In genomic region chr2:1623906-1624445, GRCh38 we compare ENCODE assay signal across 18 cellular contexts.
DNase-seq lines count a peak whose midpoint lies in the region; ATAC-seq, FAIRE-seq and TF ChIP-seq lines count a peak whose summit lies in the region.
"Had no signal": no experiment of that assay in that cellular context is flagged by ENCODE, and none has a peak within 500 bp of the region (broad histone marks: within the 10 kb centered on the region; RNA-seq: fewer than 3 reads in every experiment).

No MANE protein-coding gene starts in this region.

- CTCF ChIA-PET in PC-9 (lab: Charles Lee) (interaction anchor here (0.6 kb wide), 1 partner anchor 22 kb away, joined by 3 read pairs; no protein-coding TSS in a partner anchor), H1 (lab: Charles Lee; ENCODE audit: partially characterized antibody) (interaction anchor here (0.5 to 3.6 kb wide), 11 partner anchors 17 to 181 kb away, joined by 3 to 26 read pairs (median 4); no protein-coding TSS in a partner anchor)

- no peak overlapping the region for H3K9ac ChIP-seq in H1 (replicated peaks in 1 of 4; ENCODE audit: extremely low read depth in 1 of 4, low read depth in 3 of 4, low read length in 3 of 4)

- no peak overlapping the region for H3K56ac ChIP-seq in H1 (replicated peaks; ENCODE audit: insufficient read length, low read depth, low read length)

- H3K79me2 ChIP-seq in PC-9 (ENCODE audit: low read depth) (no peaks in the 10 kb centered on the region), H1 (ENCODE audit: control insufficient read depth in 1 of 2, insufficient read depth in 2 of 2, low read length in 2 of 2) (no peaks in the 10 kb centered on the region), osteoblast (ENCODE audit: insufficient read depth, low read length) (no peaks in the 10 kb centered on the region)

- H3K14ac ChIP-seq in H1 (ENCODE audit: insufficient read length), result no peak overlapping the region

- intact Hi-C loops in PC-9 (cut with micrococcal nuclease; ENCODE audit: unreplicated experiment), result loop anchor here (2.0 kb wide), 1 partner anchor 37 kb away; no protein-coding TSS in a partner anchor

- TF ChIP-seq POLR2A in H1 (IDR thresholded peaks at IDR 0.05; ENCODE audit: control extremely low read depth in 1 of 2, low read depth in 2 of 2, low read length in 2 of 2), result no peak

- peak overlapping the region; percentile 93; the same call in 1 of the 2 replicates for H2BK15ac ChIP-seq in H1 (ENCODE audit: low read length)

- H3K4ac ChIP-seq in H1 (replicated peaks; ENCODE audit: insufficient read length, low read depth, low read length), result no peak overlapping the region

- BruUV-seq in PC-9 (replicated peaks; lab: Mats Ljungman, UMichigan), result TSS peak; percentile 68

- peaks cover 2% of the 10 kb centered on the region; the same call in 1 of the 2 replicates for H3K23me2 ChIP-seq in H1 (ENCODE audit: low read depth, low read length)

- no peaks in the 10 kb centered on the region for H3K36me3 ChIP-seq in PC-9 (ENCODE audit: low read depth)
- H3K36me3 ChIP-seq in H1 (ENCODE audit: control insufficient read depth in 2 of 4, insufficient read depth in 4 of 4, low read length in 3 of 4), result peaks cover 0 to 6% (median 0%) of the 10 kb centered on the region in 4 experiments; a peak in 3 of 8 replicates
- H3K36me3 ChIP-seq in osteoblast (ENCODE audit: insufficient read depth, low read length), result no peaks in the 10 kb centered on the region

- H3K4me3 ChIP-seq in PC-9 (no peak overlapping the region), H1 (ENCODE audit: extremely low read depth in 1 of 4, insufficient read depth in 2 of 4, low read depth in 3 of 4, low read length in 4 of 4) (no peak overlapping the region), osteoblast (ENCODE audit: insufficient read depth, low read length) (no peak overlapping the region)
- H3K4me3 ChIP-seq: K562, SJSA1 had no signal

- H3K27me3 ChIP-seq in PC-9 (ENCODE audit: insufficient read depth, low read depth), result no peaks in the 10 kb centered on the region; the same call in 1 of the 2 replicates
- no peaks in the 10 kb centered on the region; a peak in 1 of 7 replicates for H3K27me3 ChIP-seq in H1 (replicated peaks in 1 of 4; ENCODE audit: control insufficient read depth in 3 of 4, extremely low read depth in 1 of 4, insufficient read depth in 3 of 4, low read length in 3 of 4)
- H3K27me3 ChIP-seq in osteoblast (ENCODE audit: insufficient read depth, low read length), result peaks cover 17% of the 10 kb centered on the region
- H3K27me3 ChIP-seq: SJSA1 had no signal

- 90% methylated on average over 16 of the region's 16 CpGs; no CpG with 5 or more reads in 1 of the 2 experiments for WGBS in H1 (ENCODE audit: extremely low coverage in 1 of 2, insufficient coverage in 1 of 2, insufficient read length in 1 of 2, insufficient replicate concordance in 2 of 2, low coverage in 1 of 2, low lambda C conversion rate in 2 of 2, missing lambda C conversion rate in 1 of 2), 2 experiments

- TF ChIP-seq EP300 in H1 (IDR thresholded peaks at IDR 0.05; ENCODE audit: borderline replicate concordance in 1 of 2, low read depth in 2 of 2, low read length in 2 of 2), result no peak

- H2AFZ ChIP-seq in PC-9, result no peak overlapping the region
- no peak overlapping the region for H2AFZ ChIP-seq in H1 (ENCODE audit: low read length)
- H2AFZ ChIP-seq in osteoblast (ENCODE audit: low read length), result no peak overlapping the region

- H3K9me3 ChIP-seq in PC-9 (ENCODE audit: insufficient read depth, low read depth) (no peaks in the 10 kb centered on the region), H1 (ENCODE audit: insufficient read depth in 2 of 2, low read depth in 1 of 2, low read length in 1 of 2) (no peaks in the 10 kb centered on the region), osteoblast (ENCODE audit: low read depth, low read length) (no peaks in the 10 kb centered on the region)

- no peak for ATAC-seq in GM18511 (IDR thresholded peaks at IDR 0.05; ENCODE audit: unreplicated experiment)
- ATAC-seq in GM18868 (IDR thresholded peaks at IDR 0.05; ENCODE audit: unreplicated experiment), result no peak
- ATAC-seq: CD8-positive, alpha-beta T cell; K562 had no signal

- H3F3A ChIP-seq in PC-9 (ENCODE audit: insufficient read depth, low read depth), result peaks cover 29% of the 10 kb centered on the region

- H3K4me1 ChIP-seq in PC-9 (replicated peaks; ENCODE audit: insufficient read depth) (peaks cover 48% of the 10 kb centered on the region), H1 (replicated peaks in 1 of 4; ENCODE audit: control insufficient read depth in 3 of 4, insufficient read depth in 4 of 4, low read length in 3 of 4) (peaks cover 7 to 19% (median 14%) of the 10 kb centered on the region in 4 experiments), osteoblast (ENCODE audit: insufficient read depth, low read length) (peaks cover 7% of the 10 kb centered on the region)

- no peak overlapping the region for H3K23ac ChIP-seq in H1 (ENCODE audit: insufficient read length)

- no peak for FAIRE-seq in H1 (lab: Jason Lieb, UNC)
- FAIRE-seq: A204.1, GM12892, GM18507, H54, K562 had no signal

- peak overlapping the region; percentile 99 for H2AK5ac ChIP-seq in H1 (ENCODE audit: low read depth, low read length)

- no peaks in the 10 kb centered on the region for H3K9me2 ChIP-seq in PC-9 (ENCODE audit: insufficient read depth)

- no peak overlapping the region for H4K5ac ChIP-seq in H1 (ENCODE audit: insufficient read length, low read depth, low read length)

- H4K20me1 ChIP-seq in PC-9 (ENCODE audit: insufficient read depth) (no peaks in the 10 kb centered on the region), H1 (replicated peaks in 1 of 2; ENCODE audit: control insufficient read depth in 1 of 2, insufficient read depth in 2 of 2, low read length in 2 of 2) (no peaks in the 10 kb centered on the region), osteoblast (ENCODE audit: insufficient read depth, low read length) (no peaks in the 10 kb centered on the region)

- DNase-seq in PC-9, result no peak
- DNase-seq in H1 (ENCODE audit: low read depth in 1 of 2, low spot score in 2 of 2), result no peak
- peak; percentile 19 for DNase-seq in osteoblast (ENCODE audit: insufficient read length, low spot score, missing footprints)
- no peak for DNase-seq in GM10266 (ENCODE audit: extremely low spot score)
- DNase-seq in SW480 (ENCODE audit: low spot score), result no peak
- DNase-seq: CD8-positive, alpha-beta T cell; NCI-H1092 treated with DMSO at 0.1 percent for 48 hours; NCI-H146; NCI-H2081 treated with DMSO at 0.1 percent for 48 hours had no signal

- TF ChIP-seq RAD21 in H1 (IDR thresholded peaks at IDR 0.05 in 1 of 2, conservative IDR thresholded peaks at IDR 0.05 in 1 of 2; ENCODE audit: low read depth in 2 of 2, low read length in 2 of 2), result no peak

- H2BK12ac ChIP-seq in H1 (ENCODE audit: low read depth, low read length), result peak overlapping the region; percentile 98; the same call in 1 of the 2 replicates

- POLR2A ChIA-PET in PC-9 (lab: Charles Lee; ENCODE audit: unreplicated experiment) (no interaction called here), H1 (lab: Charles Lee; ENCODE audit: partially characterized antibody) (interaction anchor here (1.2 to 4.5 kb wide), 10 partner anchors 9 to 104 kb away, joined by 3 to 57 read pairs (median 12); no protein-coding TSS in a partner anchor)

- peak overlapping the region; percentile 87; the same call in 1 of the 2 replicates for H2BK20ac ChIP-seq in H1 (ENCODE audit: low read length)

- peak overlapping the region; percentile 77; the same call in 1 of the 2 replicates for H3K27ac ChIP-seq in C4-2B
- no peak overlapping the region for H3K27ac ChIP-seq in PC-9
- H3K27ac ChIP-seq in H1 (ENCODE audit: low read depth, low read length), result no peak overlapping the region
- no peak overlapping the region for H3K27ac ChIP-seq in osteoblast (ENCODE audit: low read depth, low read length)
- H3K27ac ChIP-seq: SJSA1 had no signal

- no peak for TF ChIP-seq CTCF in C4-2B (conservative IDR thresholded peaks at IDR 0.05)
- no peak for TF ChIP-seq CTCF in PC-9 (conservative IDR thresholded peaks at IDR 0.05)
- TF ChIP-seq CTCF in H1 (IDR thresholded peaks at IDR 0.05; ENCODE audit: control extremely low read depth in 1 of 3, insufficient read depth in 1 of 3, low read depth in 1 of 3, low read length in 3 of 3), result 0 out of 4 replicates have a peak, but pooled peaks of 1 of the 3 experiments have one; percentile 2
- TF ChIP-seq CTCF in osteoblast (IDR thresholded peaks at IDR 0.05; ENCODE audit: extremely low read depth, low read depth, low read length), result no peak
- no peak for TF ChIP-seq CTCF in GM10266 (IDR thresholded peaks at IDR 0.05; ENCODE audit: control insufficient read depth, insufficient read depth, low read depth, missing control alignments)

- peak overlapping the region; percentile 100; the same call in 1 of the 2 replicates for H2BK5ac ChIP-seq in H1 (ENCODE audit: low read depth, low read length)

- H3K4me2 ChIP-seq in PC-9 (no peak overlapping the region; the same call in 1 of the 2 replicates), H1 (ENCODE audit: insufficient read depth in 1 of 2, low read depth in 2 of 2, low read length in 2 of 2) (peak overlapping the region in 1 of 2 experiments; percentile 86; a peak in 2 of 4 replicates), osteoblast (ENCODE audit: insufficient read depth, low read length) (no peak overlapping the region)

- H4K91ac ChIP-seq in H1 (replicated peaks; ENCODE audit: insufficient read length, low read length), result peak overlapping the region; percentile 94

- H3K79me1 ChIP-seq in H1 (ENCODE audit: low read depth, low read length), result no peaks in the 10 kb centered on the region

- H3K18ac ChIP-seq in H1 (ENCODE audit: extremely low read depth, low read length), result peak overlapping the region; percentile 79

- H4K8ac ChIP-seq in H1 (ENCODE audit: extremely low read depth, insufficient read depth, low read length), result no peak overlapping the region

- peak overlapping the region; percentile 14 for H2BK120ac ChIP-seq in H1 (replicated peaks; ENCODE audit: low read depth, low read length)

TF ChIP-seq in H1, 55 proteins besides CTCF, POLR2A, EP300 and RAD21:
- no peak for TF ChIP-seq MAFK (IDR thresholded peaks at IDR 0.05; ENCODE audit: low read depth, low read length)
- TF ChIP-seq YY1 (IDR thresholded peaks at IDR 0.05; ENCODE audit: low read depth, low read length), result 0 out of 2 replicates have a peak, but pooled peaks have one; percentile 29
